12 cellular contexts compared by ENCODE assay signal in genomic region chr2:24404582-24404981, GRCh38. TPM values are rescaled to one million over a fixed set of nuclear protein-coding genes. Genes with fewer than 3 reads are reported as not detected.
DNase-seq lines count a peak whose midpoint lies in the region; TF ChIP-seq lines count a peak whose summit lies in the region.
"Had no signal": no experiment of that assay in that cellular context is flagged by ENCODE, and none has a peak within 500 bp of the region (broad histone marks: within the 10 kb centered on the region; RNA-seq: fewer than 3 reads in every experiment).

No MANE protein-coding gene starts in this region.

- intact Hi-C loops in adrenal gland (cut with DNase I), result loop anchor here in 1 of 2 donors (10.0 kb wide), 1 partner anchor 730 kb away; no protein-coding TSS in a partner anchor

- no peak overlapping the region for H3K4me3 ChIP-seq in adrenal gland
- no peak overlapping the region for H3K4me3 ChIP-seq in skeletal muscle satellite cell (ENCODE audit: low read length)

- H3K36me3 ChIP-seq in adrenal gland (replicated peaks in 1 of 2) (no peaks in the 10 kb centered on the region), skeletal muscle satellite cell (ENCODE audit: insufficient read depth, low read length) (no peaks in the 10 kb centered on the region)

- H3K4me2 ChIP-seq in skeletal muscle satellite cell (ENCODE audit: low read length), result peak overlapping the region; percentile 34

- H3K27ac ChIP-seq in adrenal gland, result no peak overlapping the region
- H3K27ac ChIP-seq: 22Rv1 had no signal

- WGBS in adrenal gland, 4 donors, result 34 to 65% (median 36%) methylated on average over 7 of the region's 7 CpGs

- peaks cover 0 to 4% of the 10 kb centered on the region in 2 donors for H3K4me1 ChIP-seq in adrenal gland (replicated peaks in 1 of 2)
- peaks cover 9% of the 10 kb centered on the region for H3K4me1 ChIP-seq in skeletal muscle satellite cell (ENCODE audit: control insufficient read depth, insufficient read depth, low read length)

- DNase-seq in DMS 273 (lab: John Stamatoyannopoulos, UW; ENCODE audit: unreplicated experiment), result peak; percentile 22
- DNase-seq in DMS 273 treated with DMSO at 0.1 percent for 48 hours (lab: John Stamatoyannopoulos, UW), result no peak
- DNase-seq in adrenal gland, result peak; percentile 59 to 84 (median 81)
- peak; percentile 29 for DNase-seq in iris pigment epithelial cell (ENCODE audit: low read depth)
- no peak for DNase-seq in NOMO-1 (lab: John Stamatoyannopoulos, UW; ENCODE audit: unreplicated experiment in 2 of 2)
- DNase-seq in cerebellar cortex (ENCODE audit: low spot score), result no peak
- DNase-seq in stimulated activated CD8-positive, alpha-beta memory T cell treated with anti-CD3 and anti-CD28 coated beads, Interleukin-4, amount 100 ng/mL, for 48 hours, result no peak
- DNase-seq: activated naive CD4-positive, alpha-beta T cell treated with anti-CD3 and anti-CD28 coated beads, Interleukin-2, amount 50 U/mL, for 16 hours; NCI-H1092 treated with DMSO at 0.1 percent for 48 hours; NCI-H226 had no signal

- no peak for TF ChIP-seq POLR2A in adrenal gland (IDR thresholded peaks at IDR 0.05)

- H3K9me3 ChIP-seq in adrenal gland (replicated peaks in 1 of 3) (no peaks in the 10 kb centered on the region), skeletal muscle satellite cell (replicated peaks; ENCODE audit: low read length) (no peaks in the 10 kb centered on the region)

- H3K27me3 ChIP-seq in adrenal gland (no peaks in the 10 kb centered on the region), skeletal muscle satellite cell (ENCODE audit: control insufficient read depth, insufficient read depth, low read length) (no peaks in the 10 kb centered on the region)

- no peak for TF ChIP-seq CTCF in adrenal gland (IDR thresholded peaks at IDR 0.05)

- H3K9ac ChIP-seq in skeletal muscle satellite cell (ENCODE audit: low read depth, low read length), result no peak overlapping the region

RNA-seq across cellular contexts. Expression of gene ITSN2, which starts 44.2 kb away (rescaled TPM):
- 100 to 1,000 TPM in 1 of 8 donors, 10 to 100 TPM in 7; 36.6 to 108 (median 63.1) TPM for total RNA-seq in adrenal gland
- polyA plus RNA-seq in adrenal gland, result 10 to 100 TPM; 39.2 to 63.2 (median 39.3) TPM
- 17.7 and 23.6 TPM in 2 replicates for total RNA-seq in skeletal muscle satellite cell (2012; rRNA removed)

Comparison
In these comparisons a context has a peak if more than half of its experiments do, and no peak if none do; other contexts are left out.
1. DNase-seq: peak in DMS 273 (single experiment), adrenal gland (7 of 7) and iris pigment epithelial cell (single experiment); none in DMS 273 treated with DMSO at 0.1 percent for 48 hours (single experiment), NOMO-1 (0 of 2), cerebellar cortex (single experiment) and stimulated activated CD8-positive, alpha-beta memory T cell treated with anti-CD3 and anti-CD28 coated beads, Interleukin-4, amount 100 ng/mL, for 48 hours (single experiment).